Comparison of ENCODE assay signal across 14 cellular contexts in genomic region chr13:97537110-97537509, GRCh38.
DNase-seq lines count a peak whose midpoint lies in the region; ATAC-seq and TF ChIP-seq lines count a peak whose summit lies in the region.
"Had no signal": no experiment of that assay in that cellular context is flagged by ENCODE, and none has a peak within 500 bp of the region (broad histone marks: within the 10 kb centered on the region; RNA-seq: fewer than 3 reads in every experiment).

No MANE protein-coding gene starts in this region.

- TF ChIP-seq CTCF in Peyer's patch (IDR thresholded peaks at IDR 0.05): no peak

- TF ChIP-seq POLR2A in GM18505 (IDR thresholded peaks at IDR 0.05; ENCODE audit: borderline replicate concordance, extremely low read depth, insufficient read depth, insufficient read length) (no peak), Peyer's patch (IDR thresholded peaks at IDR 0.05) (no peak)

- no peaks in the 10 kb centered on the region for H3K36me3 ChIP-seq in Peyer's patch

- 92% methylated on average over 1 of the region's 1 CpG for WGBS in right cardiac atrium

- H3K27me3 ChIP-seq in Peyer's patch (no peaks in the 10 kb centered on the region), right cardiac atrium (ENCODE audit: control insufficient read depth, insufficient read depth) (no peaks in the 10 kb centered on the region)

- DNase-seq in Peyer's patch (no peak), glomerular visceral epithelial cell (ENCODE audit: extremely low spot score) (no peak), right cardiac atrium (no peak)
- DNase-seq in stimulated activated CD4-positive, alpha-beta T cell treated with anti-CD3 and anti-CD28 coated beads, Interleukin-15, amount 100 ng/mL, for 24 hours: no peak
- DNase-seq: activated naive CD4-positive, alpha-beta T cell; central memory CD4-positive, alpha-beta T cell; DND-41; NCI-H1417 treated with DMSO at 0.1 percent for 48 hours; NCI-H82 had no signal

- ATAC-seq in GM18505 (IDR thresholded peaks at IDR 0.05; ENCODE audit: unreplicated experiment) (peak; percentile 64), GM19452 (IDR thresholded peaks at IDR 0.05; ENCODE audit: unreplicated experiment) (peak; percentile 66), HG02763 (IDR thresholded peaks at IDR 0.05; ENCODE audit: unreplicated experiment) (peak; percentile 63), HG03378 (IDR thresholded peaks at IDR 0.05; ENCODE audit: unreplicated experiment) (peak; percentile 84), right cardiac atrium (no peak)

- no peaks in the 10 kb centered on the region for H3K9me3 ChIP-seq in Peyer's patch
- no peaks in the 10 kb centered on the region for H3K9me3 ChIP-seq in right cardiac atrium (ENCODE audit: control insufficient read depth, low read length)

- no peak overlapping the region for H3K27ac ChIP-seq in Peyer's patch
- no peak overlapping the region for H3K27ac ChIP-seq in right cardiac atrium (ENCODE audit: low read length)
- H3K27ac ChIP-seq: epithelial cell of prostate had no signal

- intact Hi-C loops in right cardiac atrium (cut with DNase I): no loop called here

- H3K4me1 ChIP-seq in Peyer's patch (no peaks in the 10 kb centered on the region), right cardiac atrium (ENCODE audit: control insufficient read depth, insufficient read depth, low read length) (no peaks in the 10 kb centered on the region)

- no peak overlapping the region for H3K4me3 ChIP-seq in Peyer's patch
- H3K4me3 ChIP-seq in right cardiac atrium (ENCODE audit: low read length): no peak overlapping the region

Comparison
In these comparisons a context has a peak if more than half of its experiments do, and no peak if none do; other contexts are left out.
1. ATAC-seq: peak in GM18505 (single experiment), GM19452 (single experiment), HG02763 (single experiment) and HG03378 (single experiment); none in right cardiac atrium (0 of 2).